ENCODE assay signal across 1 cellular context in genomic region chr17:45106582-45106981, GRCh38.
TF ChIP-seq lines count a peak whose summit lies in the region.

No MANE protein-coding gene starts in this region.

TF ChIP-seq in GM12878, 131 proteins besides CTCF, POLR2A, EP300 and RAD21:
- TF ChIP-seq E2F8 (IDR thresholded peaks at IDR 0.05; ENCODE audit: low read depth, partially characterized antibody) (no peak), TBL1XR1 (IDR thresholded peaks at IDR 0.05; ENCODE audit: low read depth, low read length) (no peak), POLR2AphosphoS5 (IDR thresholded peaks at IDR 0.05; ENCODE audit: low read length) (no peak)
